Comparison of ENCODE assay signal across 20 cellular contexts in the genomic region with DNA sequence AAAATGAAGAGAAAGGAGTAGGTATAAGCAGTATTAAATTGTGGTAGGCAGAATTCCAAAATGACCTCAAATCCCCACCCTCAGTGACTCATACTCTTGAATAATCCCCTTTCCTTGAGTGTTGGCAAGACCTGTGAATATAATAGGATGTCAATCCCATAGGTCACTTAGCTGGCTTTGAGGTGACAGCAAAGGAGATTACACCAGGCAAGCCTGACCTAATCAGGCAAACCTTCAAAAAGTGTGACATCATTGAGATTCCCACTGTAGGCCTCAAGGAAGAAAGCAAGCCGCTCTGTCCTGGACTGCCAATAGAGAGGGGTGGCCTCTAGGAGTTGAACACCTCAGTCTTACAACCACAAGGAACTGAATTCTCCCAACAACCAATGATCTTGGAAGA.
DNase-seq lines count a peak whose midpoint lies in the region; ATAC-seq, FAIRE-seq and TF ChIP-seq lines count a peak whose summit lies in the region.
"Had no signal": no experiment of that assay in that cellular context is flagged by ENCODE, and none has a peak within 500 bp of the region (broad histone marks: within the 10 kb centered on the region; RNA-seq: fewer than 3 reads in every experiment).

No MANE protein-coding gene starts in this region.

- DNase-seq in HT1080 (ENCODE audit: low read depth) (peak; percentile 67), NCI-H82 treated with DMSO at 0.1 percent for 48 hours (lab: John Stamatoyannopoulos, UW; ENCODE audit: unreplicated experiment) (peak; percentile 57), astrocyte of the hippocampus (ENCODE audit: low read depth, low spot score) (peak; percentile 26), urothelium cell line (ENCODE audit: low spot score) (peak; percentile 22), HK-2 (ENCODE audit: unreplicated experiment) (no peak), natural killer cell (no peak), HuH-7 (ENCODE audit: low spot score) (no peak)
- DNase-seq: ACHN; BE2C; C1 segment of cervical spinal cord; CD4-positive, CD25-positive, alpha-beta regulatory T cell; CD8-positive, alpha-beta memory T cell; COR-L47; GDM1; H9; KBM-7 had no signal

- no peak for TF ChIP-seq CTCF in natural killer cell (IDR thresholded peaks at IDR 0.05)

- H3K36me3 Mint-ChIP-seq in natural killer cell: no peaks in the 10 kb centered on the region
- H3K36me3 Mint-ChIP-seq: CD4-positive, CD25-positive, alpha-beta regulatory T cell; CD8-positive, alpha-beta memory T cell; IgD-negative memory B cell had no signal

- FAIRE-seq in urothelium cell line (lab: Jason Lieb, UNC): no peak
- FAIRE-seq: A204.1, D721Med, H1 had no signal

- H3K27ac Mint-ChIP-seq in natural killer cell: no peak overlapping the region
- H3K27ac Mint-ChIP-seq: CD4-positive, CD25-positive, alpha-beta regulatory T cell; CD8-positive, alpha-beta memory T cell; H9; IgD-negative memory B cell had no signal

- no peak for ATAC-seq in natural killer cell

- H3K27me3 Mint-ChIP-seq in natural killer cell (ENCODE audit: low read depth in 2 of 2): no peaks in the 10 kb centered on the region
- H3K27me3 Mint-ChIP-seq: CD4-positive, CD25-positive, alpha-beta regulatory T cell; CD8-positive, alpha-beta memory T cell; IgD-negative memory B cell had no signal

- intact Hi-C loops in natural killer cell (cut with micrococcal nuclease): no loop called here

- peaks cover 5 to 21% of the 10 kb centered on the region in 2 donors for H3K9me3 Mint-ChIP-seq in natural killer cell

- H3K4me3 Mint-ChIP-seq in natural killer cell: no peak overlapping the region
- H3K4me3 Mint-ChIP-seq: CD4-positive, CD25-positive, alpha-beta regulatory T cell; CD8-positive, alpha-beta memory T cell; H9; IgD-negative memory B cell had no signal

- no peaks in the 10 kb centered on the region for H3K4me1 Mint-ChIP-seq in natural killer cell
- H3K4me1 Mint-ChIP-seq: CD4-positive, CD25-positive, alpha-beta regulatory T cell; CD8-positive, alpha-beta memory T cell had no signal

Comparison
In these comparisons a context has a peak if more than half of its experiments do, and no peak if none do; other contexts are left out.
1. DNase-seq: peak in HT1080 (single experiment), NCI-H82 treated with DMSO at 0.1 percent for 48 hours (single experiment), astrocyte of the hippocampus (single experiment) and urothelium cell line (single experiment); none in HK-2 (single experiment), natural killer cell (single experiment) and HuH-7 (single experiment).